ENCODE assay signal across 22 cellular contexts in the genomic region with DNA sequence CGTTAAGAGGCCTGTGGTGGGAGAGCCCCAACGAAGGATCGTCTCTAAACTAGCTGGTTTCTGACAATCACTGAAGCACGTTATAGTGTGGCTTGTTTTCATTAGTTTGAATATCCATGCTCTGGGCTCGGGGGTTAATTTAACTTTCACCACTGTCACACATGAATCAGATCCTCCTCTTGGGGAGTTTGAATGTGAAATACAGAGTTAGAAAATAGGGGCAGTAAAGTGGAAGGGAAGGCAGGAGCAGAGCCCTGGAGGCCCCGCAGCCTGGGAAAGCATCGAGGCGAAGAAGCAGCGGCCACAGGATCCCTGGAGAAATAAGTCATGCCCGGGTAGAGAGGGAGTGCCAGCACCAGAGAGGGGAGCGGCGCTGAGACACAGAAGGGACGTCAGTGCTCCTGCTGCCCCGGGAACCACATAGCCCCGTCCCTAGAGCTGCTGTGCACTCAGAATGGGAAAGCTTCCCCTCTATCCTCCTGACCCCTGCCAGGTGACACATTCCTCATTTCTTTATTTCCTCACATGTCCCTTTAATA. TPM values are rescaled to one million over a fixed set of nuclear protein-coding genes. Genes with fewer than 3 reads are reported as not detected.
DNase-seq lines count a peak whose midpoint lies in the region; ATAC-seq and TF ChIP-seq lines count a peak whose summit lies in the region.
"Had no signal": no experiment of that assay in that cellular context is flagged by ENCODE, and none has a peak within 500 bp of the region (broad histone marks: within the 10 kb centered on the region; RNA-seq: fewer than 3 reads in every experiment).

No MANE protein-coding gene starts in this region.

- H3K36me3 Mint-ChIP-seq in endodermal cell (ENCODE audit: low read depth), result no peaks in the 10 kb centered on the region
- H3K36me3 Mint-ChIP-seq: activated naive CD8-positive, alpha-beta T cell treated with anti-CD3 and anti-CD28 coated beads for 36 hours; immature natural killer cell; naive thymus-derived CD4-positive, alpha-beta T cell; stimulated activated memory B cell treated with anti-CD40 and anti-IgM and Interleukin-4, amounts not matched to agents 10 μg/mL and 1 μg/mL and 100 μg/mL, for 72 hours had no signal

- no peak overlapping the region for H3K23ac ChIP-seq in neuronal stem cell (ENCODE audit: low read depth, low read length, poor library complexity)

- peak overlapping the region; percentile 35 for H3K18ac ChIP-seq in neuronal stem cell (ENCODE audit: low read length)

- no peak overlapping the region for H3K4me3 Mint-ChIP-seq in endodermal cell
- H3K4me3 Mint-ChIP-seq: activated naive CD8-positive, alpha-beta T cell treated with anti-CD3 and anti-CD28 coated beads for 36 hours; activated T-helper 1 cell treated with anti-CD3 and anti-CD28 coated beads, Interleukin-12 subunit alpha, Interleukin-12 subunit beta, Interleukin-2, Interleukin-4 antibody, amounts not matched to agents 30 ng/mL and 10 ng/mL and 1 ng/mL, durations not matched to agents 14 hours and 24 hours and 36 hours; immature natural killer cell; naive thymus-derived CD4-positive, alpha-beta T cell; stimulated activated memory B cell treated with anti-CD40 and anti-IgM and Interleukin-4, amounts not matched to agents 10 μg/mL and 1 μg/mL and 100 μg/mL, for 72 hours had no signal

- H3K79me1 ChIP-seq in neuronal stem cell (ENCODE audit: low read depth, low read length), result no peaks in the 10 kb centered on the region

- TF ChIP-seq CTCF in endodermal cell (conservative IDR thresholded peaks at IDR 0.05) (no peak), mucosa of descending colon (IDR thresholded peaks at IDR 0.05) (no peak)

- H3K27me3 Mint-ChIP-seq in endodermal cell (ENCODE audit: insufficient read depth), result peaks cover 7% of the 10 kb centered on the region

- H3K4me2 ChIP-seq in BLaER1 treated with 17β-estradiol and CSF1 and Interleukin-3, amounts not matched to agents 10 nM and 100 nM, result peak overlapping the region; percentile 68 to 83 (median 76)
- H3K4me2 ChIP-seq in neuronal stem cell (ENCODE audit: insufficient read depth, low read length, poor library complexity, severe bottlenecking), result no peak overlapping the region

- H3K4me1 Mint-ChIP-seq in endodermal cell, result peaks cover 13% of the 10 kb centered on the region
- H3K4me1 Mint-ChIP-seq: activated naive CD8-positive, alpha-beta T cell treated with anti-CD3 and anti-CD28 coated beads for 36 hours; immature natural killer cell had no signal

- 70 to 75% methylated on average over 7 to 14 of the region's 15 CpGs for WGBS in endodermal cell (ENCODE audit: insufficient coverage in 1 of 2, insufficient read length in 1 of 2), 2 experiments
- no CpG with 5 or more reads among the region's 15 CpGs for WGBS in neuronal stem cell (ENCODE audit: extremely low coverage in 2 of 2, insufficient read length in 2 of 2, insufficient replicate concordance in 1 of 2), 2 donors

- H4K8ac ChIP-seq in neuronal stem cell (ENCODE audit: low read depth, low read length), result no peak overlapping the region

- H3K4me3 ChIP-seq in BLaER1 treated with 17β-estradiol and CSF1 and Interleukin-3, amounts not matched to agents 10 nM and 100 nM, result 0 out of 20 replicates have a peak overlapping the region, but pooled peaks of 2 of the 10 experiments have one; percentile 12 to 17
- no peak overlapping the region for H3K4me3 ChIP-seq in endodermal cell (ENCODE audit: low read length)
- no peak overlapping the region for H3K4me3 ChIP-seq in neuronal stem cell (ENCODE audit: low read length in 2 of 2)
- H3K4me3 ChIP-seq in mucosa of descending colon, result no peak overlapping the region
- H3K4me3 ChIP-seq: esophagus squamous epithelium, lung, Peyer's patch had no signal

- H2AK5ac ChIP-seq in neuronal stem cell (ENCODE audit: low read depth, low read length), result no peak overlapping the region

- DNase-seq in NCI-H526 treated with DMSO at 0.1 percent for 48 hours (lab: John Stamatoyannopoulos, UW) (peak; percentile 75), endodermal cell (peak; percentile 56), neuronal stem cell (ENCODE audit: low spot score) (no peak), mucosa of descending colon (no peak)
- no peak for DNase-seq in stimulated activated CD4-positive, alpha-beta T cell treated with anti-CD3 and anti-CD28 coated beads, Interleukin-15, amount 100 ng/mL, for 24 hours
- DNase-seq: activated CD4-positive, alpha-beta T cell treated with anti-CD3 and anti-CD28 coated beads for 1 hour; activated naive CD8-positive, alpha-beta T cell treated with anti-CD3 and anti-CD28 coated beads for 36 hours; esophagus squamous epithelium; immature natural killer cell; naive thymus-derived CD4-positive, alpha-beta T cell; NCI-H1417 treated with DMSO at 0.1 percent for 48 hours; Peyer's patch; trophoblast cell had no signal

- peaks cover 0 to 6% (median 0%) of the 10 kb centered on the region in 11 experiments; a peak in 1 of 22 replicates for H3K9me3 ChIP-seq in BLaER1 treated with 17β-estradiol and CSF1 and Interleukin-3, amounts not matched to agents 10 nM and 100 nM (replicated peaks in 1 of 11)
- no peaks in the 10 kb centered on the region for H3K9me3 ChIP-seq in endodermal cell (ENCODE audit: control insufficient read depth, low read length)
- H3K9me3 ChIP-seq in neuronal stem cell (replicated peaks in 1 of 2; ENCODE audit: control insufficient read depth in 2 of 2, insufficient read depth in 1 of 2, low read depth in 1 of 2, low read length in 2 of 2), result no peaks in the 10 kb centered on the region
- H3K9me3 ChIP-seq in mucosa of descending colon, result no peaks in the 10 kb centered on the region
- H3K9me3 ChIP-seq: esophagus squamous epithelium, Peyer's patch had no signal

- no peaks in the 10 kb centered on the region for H3K9me3 Mint-ChIP-seq in endodermal cell
- H3K9me3 Mint-ChIP-seq: activated naive CD8-positive, alpha-beta T cell treated with anti-CD3 and anti-CD28 coated beads for 36 hours; activated T-helper 1 cell treated with anti-CD3 and anti-CD28 coated beads, Interleukin-12 subunit alpha, Interleukin-12 subunit beta, Interleukin-2, Interleukin-4 antibody, amounts not matched to agents 30 ng/mL and 10 ng/mL and 1 ng/mL, durations not matched to agents 14 hours and 24 hours and 36 hours; immature natural killer cell; naive thymus-derived CD4-positive, alpha-beta T cell; stimulated activated memory B cell treated with anti-CD40 and anti-IgM and Interleukin-4, amounts not matched to agents 10 μg/mL and 1 μg/mL and 100 μg/mL, for 72 hours had no signal

- H3K27me3 ChIP-seq in BLaER1 treated with 17β-estradiol and CSF1 and Interleukin-3, amounts not matched to agents 10 nM and 100 nM, result no peaks in the 10 kb centered on the region
- H3K27me3 ChIP-seq in endodermal cell (ENCODE audit: control insufficient read depth, insufficient read depth, low read length, poor library complexity, severe bottlenecking) (no peaks in the 10 kb centered on the region), neuronal stem cell (ENCODE audit: control insufficient read depth in 3 of 3, insufficient read depth in 3 of 3, low read depth in 1 of 3, low read length in 3 of 3) (no peaks in the 10 kb centered on the region)
- H3K27me3 ChIP-seq: Peyer's patch had no signal

- ATAC-seq in mucosa of descending colon, result no peak
- no peak for ATAC-seq in HG02623 (IDR thresholded peaks at IDR 0.05; ENCODE audit: unreplicated experiment)
- no peak for ATAC-seq in HG03097 (IDR thresholded peaks at IDR 0.05; ENCODE audit: low FRiP score, unreplicated experiment)
- ATAC-seq: HCT116; naive thymus-derived CD4-positive, alpha-beta T cell; stimulated activated memory B cell treated with anti-CD40 and anti-IgM and Interleukin-4, amounts not matched to agents 10 μg/mL and 1 μg/mL and 100 μg/mL, for 72 hours had no signal

- no peak overlapping the region for H4K91ac ChIP-seq in neuronal stem cell (ENCODE audit: low read depth, low read length, poor library complexity)

- no peak overlapping the region for H2BK5ac ChIP-seq in neuronal stem cell (ENCODE audit: low read length)

- peaks cover 12 to 34% (median 31%) of the 10 kb centered on the region in 10 experiments for H3K4me1 ChIP-seq in BLaER1 treated with 17β-estradiol and CSF1 and Interleukin-3, amounts not matched to agents 10 nM and 100 nM
- H3K4me1 ChIP-seq in endodermal cell (ENCODE audit: control insufficient read depth, insufficient read depth, low read length) (no peaks in the 10 kb centered on the region), neuronal stem cell (ENCODE audit: control insufficient read depth in 2 of 2, insufficient read depth in 1 of 2, low read depth in 1 of 2, low read length in 2 of 2) (peaks cover 4 to 7% of the 10 kb centered on the region in 2 donors), mucosa of descending colon (ENCODE audit: low read depth) (no peaks in the 10 kb centered on the region)
- H3K4me1 ChIP-seq: esophagus squamous epithelium, Peyer's patch had no signal

- no peak overlapping the region for H2BK12ac ChIP-seq in neuronal stem cell (ENCODE audit: low read length)

- no peak overlapping the region for H3K14ac ChIP-seq in neuronal stem cell (ENCODE audit: low read length)

- peak overlapping the region in 1 of 11 experiments; percentile 3; a peak in 1 of 22 replicates for H3K27ac ChIP-seq in BLaER1 treated with 17β-estradiol and CSF1 and Interleukin-3, amounts not matched to agents 10 nM and 100 nM
- no peak overlapping the region for H3K27ac ChIP-seq in endodermal cell (ENCODE audit: low read depth, low read length)
- no peak overlapping the region for H3K27ac ChIP-seq in neuronal stem cell (replicated peaks; ENCODE audit: low read length)
- H3K27ac ChIP-seq: esophagus squamous epithelium, Peyer's patch had no signal

- no peak overlapping the region for H3K4ac ChIP-seq in neuronal stem cell (ENCODE audit: low read length)

- peak overlapping the region; percentile 83 for H2AFZ ChIP-seq in neuronal stem cell (ENCODE audit: low read length)

- H3K27ac Mint-ChIP-seq in endodermal cell, result no peak overlapping the region
- H3K27ac Mint-ChIP-seq: activated naive CD8-positive, alpha-beta T cell treated with anti-CD3 and anti-CD28 coated beads for 36 hours; activated T-helper 1 cell treated with anti-CD3 and anti-CD28 coated beads, Interleukin-12 subunit alpha, Interleukin-12 subunit beta, Interleukin-2, Interleukin-4 antibody, amounts not matched to agents 30 ng/mL and 10 ng/mL and 1 ng/mL, durations not matched to agents 14 hours and 24 hours and 36 hours; immature natural killer cell; stimulated activated memory B cell treated with anti-CD40 and anti-IgM and Interleukin-4, amounts not matched to agents 10 μg/mL and 1 μg/mL and 100 μg/mL, for 72 hours had no signal

- H3K9ac ChIP-seq in BLaER1 treated with 17β-estradiol and CSF1 and Interleukin-3, amounts not matched to agents 10 nM and 100 nM, result peak overlapping the region in 7 of 11 experiments; percentile 12 to 45 (median 23); a peak in 5 of 22 replicates
- H3K9ac ChIP-seq in endodermal cell (ENCODE audit: extremely low read depth, low read length, poor library complexity, severe bottlenecking) (no peak overlapping the region), neuronal stem cell (ENCODE audit: low read depth, low read length, poor library complexity) (no peak overlapping the region)

- intact Hi-C loops in mucosa of descending colon (cut with DNase I, micrococcal nuclease), result no loop called here

- no peak overlapping the region for H2BK15ac ChIP-seq in neuronal stem cell (ENCODE audit: low read length)

- no peaks in the 10 kb centered on the region for H3K36me3 ChIP-seq in BLaER1 treated with 17β-estradiol and CSF1 and Interleukin-3, amounts not matched to agents 10 nM and 100 nM
- H3K36me3 ChIP-seq in endodermal cell (ENCODE audit: control insufficient read depth, insufficient read depth, low read length) (no peaks in the 10 kb centered on the region), neuronal stem cell (replicated peaks in 1 of 2; ENCODE audit: control insufficient read depth in 2 of 2, insufficient read depth in 2 of 2, low read length in 2 of 2) (no peaks in the 10 kb centered on the region), mucosa of descending colon (ENCODE audit: low read depth) (no peaks in the 10 kb centered on the region)
- H3K36me3 ChIP-seq: esophagus squamous epithelium, Peyer's patch had no signal

- H2BK120ac ChIP-seq in neuronal stem cell (ENCODE audit: low read depth, low read length), result no peak overlapping the region

- H4K20me1 ChIP-seq in BLaER1 treated with 17β-estradiol and CSF1 and Interleukin-3, amounts not matched to agents 10 nM and 100 nM, result no peaks in the 10 kb centered on the region

RNA-seq across cellular contexts. Expression of a gene that starts 31.2 kb away (rescaled TPM):
- under 1 TPM; 0.02 to 0.07 TPM for total RNA-seq in endodermal cell
- polyA plus RNA-seq in endodermal cell (2013, experiment 1 of 2), result 14.6 TPM
- polyA plus RNA-seq in endodermal cell (2013, experiment 2 of 2), result 11.1 TPM
- polyA plus RNA-seq in neuronal stem cell (2013, experiment 1 of 2), result 0.35 TPM
- polyA plus RNA-seq in neuronal stem cell (2013, experiment 2 of 2), result 0.32 TPM
- under 1 TPM in 2 of 3 donors, not detected in 1; 0.05 to 0.70 TPM for total RNA-seq in mucosa of descending colon
- total RNA-seq: activated naive CD8-positive, alpha-beta T cell treated with anti-CD3 and anti-CD28 coated beads for 36 hours; activated T-helper 1 cell treated with anti-CD3 and anti-CD28 coated beads, Interleukin-12 subunit alpha, Interleukin-12 subunit beta, Interleukin-2, Interleukin-4 antibody, amounts not matched to agents 30 ng/mL and 10 ng/mL and 1 ng/mL, durations not matched to agents 14 hours and 24 hours and 36 hours; bronchial epithelial cell; esophagus squamous epithelium; naive thymus-derived CD4-positive, alpha-beta T cell; Peyer's patch; pulmonary artery endothelial cell had no signal
- polyA plus RNA-seq: immature natural killer cell had no signal

Comparison
In these comparisons a context has a peak if more than half of its experiments do, and no peak if none do; other contexts are left out.
1. H3K9ac ChIP-seq: peak in BLaER1 treated with 17β-estradiol and CSF1 and Interleukin-3, amounts not matched to agents 10 nM and 100 nM (7 of 11); none in endodermal cell (single experiment) and neuronal stem cell (single experiment).
2. DNase-seq: peak in NCI-H526 treated with DMSO at 0.1 percent for 48 hours (single experiment) and endodermal cell (single experiment); none in neuronal stem cell (single experiment), mucosa of descending colon (0 of 3) and stimulated activated CD4-positive, alpha-beta T cell treated with anti-CD3 and anti-CD28 coated beads, Interleukin-15, amount 100 ng/mL, for 24 hours (single experiment).